ENCODE assay signal across 9 cellular contexts in genomic region chr13:65656740-65657329, GRCh38.
DNase-seq lines count a peak whose midpoint lies in the region; ATAC-seq and TF ChIP-seq lines count a peak whose summit lies in the region.
"Had no signal": no experiment of that assay in that cellular context is flagged by ENCODE, and none has a peak within 500 bp of the region (broad histone marks: within the 10 kb centered on the region; RNA-seq: fewer than 3 reads in every experiment).

No MANE protein-coding gene starts in this region.

- no peaks in the 10 kb centered on the region for H3K79me1 ChIP-seq in H9 (ENCODE audit: insufficient read depth, low read depth, low read length, poor library complexity, severe bottlenecking)

- H2AK5ac ChIP-seq in H9 (ENCODE audit: insufficient read length, low read length): no peak overlapping the region

- no peaks in the 10 kb centered on the region for H3K79me2 ChIP-seq in H9 (ENCODE audit: insufficient read depth, low read length)

- no peak overlapping the region for H3T11ph ChIP-seq in H9 (ENCODE audit: low read length)

- H2BK12ac ChIP-seq in H9 (ENCODE audit: insufficient read length, low read depth, low read length): no peak overlapping the region

- no peaks in the 10 kb centered on the region for H3K4me1 Mint-ChIP-seq in H9
- no peaks in the 10 kb centered on the region for H3K4me1 Mint-ChIP-seq in activated CD4-positive, alpha-beta T cell treated with anti-CD3 and anti-CD28 coated beads, Interleukin-2, amount 10 ng/mL, durations not matched to agents 7 days and 5 days

- no peak overlapping the region for H3K14ac ChIP-seq in H9 (ENCODE audit: insufficient read depth, low read length)

- no peaks in the 10 kb centered on the region for H3K36me3 Mint-ChIP-seq in H9 (ENCODE audit: insufficient read depth in 1 of 3, low read depth in 3 of 3)
- H3K36me3 Mint-ChIP-seq in activated CD4-positive, alpha-beta T cell treated with anti-CD3 and anti-CD28 coated beads, Interleukin-2, amount 10 ng/mL, durations not matched to agents 7 days and 5 days (ENCODE audit: low read depth): no peaks in the 10 kb centered on the region

- H3K23me2 ChIP-seq in H9 (ENCODE audit: insufficient read length, low read depth, low read length, poor library complexity, severe bottlenecking): no peaks in the 10 kb centered on the region

- no peaks in the 10 kb centered on the region; the same call in 1 of the 2 replicates for H3K27me3 Mint-ChIP-seq in H9 (ENCODE audit: low read depth)
- H3K27me3 Mint-ChIP-seq in activated CD4-positive, alpha-beta T cell treated with anti-CD3 and anti-CD28 coated beads, Interleukin-2, amount 10 ng/mL, durations not matched to agents 7 days and 5 days: no peaks in the 10 kb centered on the region

- no peak overlapping the region for H2AFZ ChIP-seq in H9 (ENCODE audit: low read length)

- H2BK15ac ChIP-seq in H9 (ENCODE audit: low read depth, low read length): no peak overlapping the region

- no peak for TF ChIP-seq EP300 in gastroesophageal sphincter (IDR thresholded peaks at IDR 0.05)

- no peaks in the 10 kb centered on the region for H3K9me3 Mint-ChIP-seq in H9
- no peaks in the 10 kb centered on the region for H3K9me3 Mint-ChIP-seq in activated CD4-positive, alpha-beta T cell treated with anti-CD3 and anti-CD28 coated beads, Interleukin-2, amount 10 ng/mL, durations not matched to agents 7 days and 5 days

- H3K9me3 ChIP-seq in A673 (ENCODE audit: low read depth, low read length, poor library complexity, severe bottlenecking) (no peaks in the 10 kb centered on the region), H9 (ENCODE audit: control insufficient read depth, low read depth, low read length) (no peaks in the 10 kb centered on the region), gastroesophageal sphincter (no peaks in the 10 kb centered on the region)

- WGBS in H9 (ENCODE audit: extremely low coverage, insufficient read length, low lambda C conversion rate): no CpG with 5 or more reads among the region's 1 CpG
- 33 to 50% methylated on average over 1 of the region's 1 CpG for WGBS in gastroesophageal sphincter (ENCODE audit: low coverage in 1 of 2), 2 donors

- no peak overlapping the region for H2BK5ac ChIP-seq in H9 (ENCODE audit: insufficient read length, low read length)

- TF ChIP-seq POLR2A in gastroesophageal sphincter (IDR thresholded peaks at IDR 0.05): no peak

- H4K20me1 ChIP-seq in H9 (ENCODE audit: control insufficient read depth, insufficient read depth, insufficient read length): no peaks in the 10 kb centered on the region

- H4K8ac ChIP-seq in H9 (replicated peaks; ENCODE audit: insufficient read length, low read depth, low read length): no peak overlapping the region

- intact Hi-C loops in A673 (cut with micrococcal nuclease; ENCODE audit: unreplicated experiment) (loop anchor here (5.0 to 10.0 kb wide), 2 partner anchors 1028 to 1580 kb away; no protein-coding TSS in a partner anchor), left cardiac atrium (cut with DNase I) (loop anchor here in 1 of 2 donors (5.0 kb wide), 1 partner anchor 1580 kb away; no protein-coding TSS in a partner anchor)

- BruUV-seq in A673 (replicated peaks; lab: Mats Ljungman, UMichigan): no TSS peak

- H4K91ac ChIP-seq in H9 (ENCODE audit: insufficient read length, low read depth, low read length): no peak overlapping the region

- H3K4ac ChIP-seq in H9 (ENCODE audit: low read depth, low read length): no peak overlapping the region

- H3K4me1 ChIP-seq in A673 (ENCODE audit: insufficient read depth, low read length, poor library complexity, severe bottlenecking) (no peaks in the 10 kb centered on the region), H9 (ENCODE audit: insufficient read depth, low read length) (no peaks in the 10 kb centered on the region), gastroesophageal sphincter (no peaks in the 10 kb centered on the region)

- H3K4me3 ChIP-seq in A673 (ENCODE audit: low read depth, low read length, poor library complexity, severe bottlenecking): no peak overlapping the region
- H3K4me3 ChIP-seq in gastroesophageal sphincter: no peak overlapping the region

- CTCF ChIA-PET in A673 (lab: Charles Lee): no interaction called here
- CTCF ChIA-PET in activated CD4-positive, alpha-beta T cell treated with anti-CD3 and anti-CD28 coated beads, Interleukin-2, amount 10 ng/mL, durations not matched to agents 7 days and 5 days (lab: Charles Lee): no interaction called here

- no peak overlapping the region for H2BK120ac ChIP-seq in H9 (ENCODE audit: low read depth, low read length, poor library complexity, severe bottlenecking)

- H4K5ac ChIP-seq in H9 (ENCODE audit: insufficient read length, low read depth, low read length): no peak overlapping the region

- H3K23ac ChIP-seq in H9 (ENCODE audit: insufficient read length, low read depth, low read length): no peak overlapping the region

- H2BK20ac ChIP-seq in H9 (ENCODE audit: low read depth, low read length, poor library complexity, severe bottlenecking): no peak overlapping the region

- TF ChIP-seq CTCF in A673 (conservative IDR thresholded peaks at IDR 0.05; ENCODE audit: low read depth, low read length): peak; percentile 65
- TF ChIP-seq CTCF in H9 (conservative IDR thresholded peaks at IDR 0.05): peak; percentile 61
- peak; percentile 17 to 57 (median 24) for TF ChIP-seq CTCF in gastroesophageal sphincter (IDR thresholded peaks at IDR 0.05)

- no peak overlapping the region for H3K4me3 Mint-ChIP-seq in H9
- no peak overlapping the region for H3K4me3 Mint-ChIP-seq in activated CD4-positive, alpha-beta T cell treated with anti-CD3 and anti-CD28 coated beads, Interleukin-2, amount 10 ng/mL, durations not matched to agents 7 days and 5 days

- H3K27me3 ChIP-seq in A673 (replicated peaks; ENCODE audit: insufficient read depth, low read depth, low read length, poor library complexity): no peaks in the 10 kb centered on the region
- no peaks in the 10 kb centered on the region for H3K27me3 ChIP-seq in H9 (ENCODE audit: insufficient read depth, low read length)
- no peaks in the 10 kb centered on the region for H3K27me3 ChIP-seq in gastroesophageal sphincter

- ATAC-seq in gastroesophageal sphincter (no peak), HG02973 (IDR thresholded peaks at IDR 0.05; ENCODE audit: unreplicated experiment) (no peak), HG03460 (IDR thresholded peaks at IDR 0.05; ENCODE audit: unreplicated experiment) (no peak), left cardiac atrium (no peak)

- no peak overlapping the region for H3K9ac ChIP-seq in H9 (ENCODE audit: extremely low read depth, insufficient read length, low read length)

- H3K4me2 ChIP-seq in H9 (ENCODE audit: insufficient read depth, insufficient read length, low read length): no peak overlapping the region

- H3K36me3 ChIP-seq in A673 (ENCODE audit: insufficient read depth, low read length, poor library complexity, severe bottlenecking) (no peaks in the 10 kb centered on the region), gastroesophageal sphincter (no peaks in the 10 kb centered on the region)

- H3K27ac Mint-ChIP-seq in H9: no peak overlapping the region
- no peak overlapping the region for H3K27ac Mint-ChIP-seq in activated CD4-positive, alpha-beta T cell treated with anti-CD3 and anti-CD28 coated beads, Interleukin-2, amount 10 ng/mL, durations not matched to agents 7 days and 5 days

- H3K56ac ChIP-seq in H9 (ENCODE audit: insufficient read length, low read depth, low read length): no peak overlapping the region

- POLR2A ChIA-PET in A673 (lab: Charles Lee; ENCODE audit: low non-redundant PET): no interaction called here
- POLR2A ChIA-PET in activated CD4-positive, alpha-beta T cell treated with anti-CD3 and anti-CD28 coated beads, Interleukin-2, amount 10 ng/mL, durations not matched to agents 7 days and 5 days (lab: Charles Lee): no interaction called here

- no peak overlapping the region for H3K27ac ChIP-seq in A673 (ENCODE audit: low read depth, low read length, poor library complexity, severe bottlenecking)
- H3K27ac ChIP-seq in H9 (ENCODE audit: insufficient read length, low read depth, low read length): no peak overlapping the region
- H3K27ac ChIP-seq in gastroesophageal sphincter: no peak overlapping the region

- no peak overlapping the region for H3K18ac ChIP-seq in H9 (ENCODE audit: insufficient read length, low read depth, low read length)

- DNase-seq in A673 (ENCODE audit: low spot score) (peak; percentile 13), H9 (no peak), SW480 (ENCODE audit: low spot score) (peak; percentile 19), left cardiac atrium (no peak)
- no peak for DNase-seq in activated CD4-positive, alpha-beta T cell treated with anti-CD3 and anti-CD28 coated beads, Interleukin-2, amount 10 ng/mL, durations not matched to agents 7 days and 5 days
- DNase-seq: T1000 had no signal

Comparison
In these comparisons a context has a peak if more than half of its experiments do, and no peak if none do; other contexts are left out.
1. DNase-seq: peak in A673 (single experiment) and SW480 (single experiment); none in H9 (single experiment), activated CD4-positive, alpha-beta T cell treated with anti-CD3 and anti-CD28 coated beads, Interleukin-2, amount 10 ng/mL, durations not matched to agents 7 days and 5 days (single experiment) and left cardiac atrium (single experiment).
2. Peak in every context shown above with its lines, with median percentiles within 50 percentile points of each other: CTCF ChIP-seq.